10 cellular contexts compared by ENCODE assay signal in the genomic region with DNA sequence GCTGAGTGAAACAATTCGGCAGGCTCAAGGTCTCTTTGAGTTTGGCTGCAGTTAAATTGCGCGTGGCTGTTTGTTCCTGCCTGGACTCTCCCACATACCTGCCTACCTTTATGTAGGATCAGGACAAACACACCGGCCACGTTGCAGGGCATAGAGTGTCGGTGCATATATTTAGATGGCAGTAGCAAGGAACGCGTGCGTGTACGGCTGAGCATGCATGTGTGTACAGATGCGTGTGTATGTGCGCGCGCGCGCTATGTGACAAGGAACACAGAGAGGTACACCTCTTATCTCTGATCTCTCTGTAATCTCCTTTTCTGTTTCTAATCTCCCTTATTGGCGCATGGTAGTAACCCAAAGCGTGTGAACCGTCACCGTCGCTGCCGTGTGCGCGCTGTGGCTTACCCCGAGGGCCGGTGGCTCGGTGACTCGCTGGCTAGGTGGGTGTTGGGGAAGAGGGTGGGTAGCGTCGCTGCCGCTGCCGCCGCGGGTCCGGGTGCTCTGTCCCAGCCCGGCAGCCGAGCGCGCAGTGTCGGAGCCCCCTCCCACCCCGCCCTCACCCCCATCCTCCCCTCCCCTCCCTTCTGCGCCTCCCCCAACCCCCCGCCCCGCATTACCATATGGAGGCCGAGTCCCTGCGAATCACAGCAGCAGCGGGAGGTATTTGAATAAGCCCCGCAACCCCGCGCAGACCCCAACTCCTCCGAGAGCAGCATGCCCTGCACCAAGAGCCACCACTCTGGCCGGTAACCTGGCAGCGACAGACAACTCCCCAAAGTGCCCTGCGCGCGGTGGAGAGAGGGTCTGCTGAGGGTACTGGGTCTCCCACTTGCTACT.
DNase-seq lines count a peak whose midpoint lies in the region; ATAC-seq and TF ChIP-seq lines count a peak whose summit lies in the region.
"Had no signal": no experiment of that assay in that cellular context is flagged by ENCODE, and none has a peak within 500 bp of the region (broad histone marks: within the 10 kb centered on the region; RNA-seq: fewer than 3 reads in every experiment).

No MANE protein-coding gene starts in this region.

- H3K36me3 ChIP-seq in neuron (ENCODE audit: insufficient read depth, low read length) (no peaks in the 10 kb centered on the region), mucosa of descending colon (ENCODE audit: low read depth) (no peaks in the 10 kb centered on the region)

- H3K4me1 ChIP-seq in neuron (ENCODE audit: insufficient read depth, low read length) (peaks cover 37% of the 10 kb centered on the region), mucosa of descending colon (ENCODE audit: low read depth) (peaks cover 11% of the 10 kb centered on the region)

- intact Hi-C loops in mucosa of descending colon (cut with DNase I, micrococcal nuclease), result no loop called here

- TF ChIP-seq CTCF in mucosa of descending colon (IDR thresholded peaks at IDR 0.05), result no peak

- H2AFZ ChIP-seq in neuron (ENCODE audit: low read depth, low read length), result no peak overlapping the region

- H3K9me3 ChIP-seq in neuron (ENCODE audit: low read length), result no peaks in the 10 kb centered on the region
- no peaks in the 10 kb centered on the region for H3K9me3 ChIP-seq in mucosa of descending colon

- H3K27me3 ChIP-seq in neuron (ENCODE audit: insufficient read depth, low read length), result peaks cover 15% of the 10 kb centered on the region

- no peak for ATAC-seq in mucosa of descending colon
- ATAC-seq in HG03378 (IDR thresholded peaks at IDR 0.05; ENCODE audit: unreplicated experiment), result no peak

- peak overlapping the region; percentile 90 for H3K4me3 ChIP-seq in neuron (ENCODE audit: low read length)
- no peak overlapping the region for H3K4me3 ChIP-seq in mucosa of descending colon

- DNase-seq in DMS 273 (lab: John Stamatoyannopoulos, UW; ENCODE audit: unreplicated experiment), result peak; percentile 78
- DNase-seq in DMS 273 treated with DMSO at 0.1 percent for 48 hours (lab: John Stamatoyannopoulos, UW), result no peak
- DNase-seq in NCI-H526 treated with DMSO at 0.1 percent for 48 hours (lab: John Stamatoyannopoulos, UW), result peak; percentile 36
- peak in 16 of 61 donors; percentile 24 to 75 (median 56) for DNase-seq in caudate nucleus (lab: John Stamatoyannopoulos, UW)
- no peak for DNase-seq in mucosa of descending colon
- DNase-seq in stimulated activated CD4-positive, alpha-beta T cell treated with anti-CD3 and anti-CD28 coated beads, Interleukin-4, amount 100 ng/mL, for 24 hours, result no peak
- DNase-seq: activated T-cell treated with anti-CD3 and anti-CD28 coated beads, Interleukin-2, amount 50 U/mL, for 48 hours; DMS79 had no signal

- H3K27ac ChIP-seq in caudate nucleus (ENCODE audit: low read depth, low read length), result peak overlapping the region; percentile 98

Comparison
In these comparisons a context has a peak if more than half of its experiments do, and no peak if none do; other contexts are left out.
1. DNase-seq: peak in DMS 273 (single experiment) and NCI-H526 treated with DMSO at 0.1 percent for 48 hours (single experiment); none in DMS 273 treated with DMSO at 0.1 percent for 48 hours (single experiment), mucosa of descending colon (0 of 3) and stimulated activated CD4-positive, alpha-beta T cell treated with anti-CD3 and anti-CD28 coated beads, Interleukin-4, amount 100 ng/mL, for 24 hours (single experiment).